ENCODE assay signal across 1 cellular context in the genomic region with DNA sequence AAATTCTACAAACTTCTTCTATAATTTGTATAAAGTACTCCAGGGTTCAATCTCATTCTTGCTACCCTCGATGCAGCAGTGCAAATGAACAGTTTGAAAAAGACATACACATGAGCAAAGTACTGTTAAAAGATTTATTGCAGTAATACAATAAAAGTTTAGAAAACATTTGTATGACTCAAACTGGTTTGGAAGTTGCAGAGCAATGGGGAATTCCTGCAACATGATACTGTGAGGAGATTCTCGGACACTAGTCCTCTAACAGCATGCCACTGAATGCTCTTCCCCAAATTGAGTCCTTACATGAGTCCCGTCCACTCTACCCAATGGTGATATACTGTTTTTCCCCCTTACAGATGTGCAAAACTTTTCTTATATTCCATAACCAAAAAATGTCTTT.
TF ChIP-seq lines count a peak whose summit lies in the region.

No MANE protein-coding gene starts in this region.

TF ChIP-seq in endothelial cell of umbilical vein, 7 proteins besides CTCF, POLR2A, EP300 and RAD21:
- no peak for TF ChIP-seq GATA2 (IDR thresholded peaks at IDR 0.05; ENCODE audit: insufficient read depth, insufficient read length, low read depth, low read length)
- no peak for TF ChIP-seq JUN (IDR thresholded peaks at IDR 0.05; ENCODE audit: borderline replicate concordance, insufficient read depth, insufficient read length, low read depth)
- TF ChIP-seq MAX (IDR thresholded peaks at IDR 0.05; ENCODE audit: insufficient read depth, insufficient read length), result no peak
- TF ChIP-seq MYC (IDR thresholded peaks at IDR 0.05; ENCODE audit: low read depth, low read length), result no peak
- TF ChIP-seq POLR2AphosphoS5 (IDR thresholded peaks at IDR 0.05; ENCODE audit: insufficient read depth, low read depth, low read length), result no peak
- TF ChIP-seq EZH2 (IDR thresholded peaks at IDR 0.05; ENCODE audit: borderline replicate concordance, low read depth, low read length, severe bottlenecking), result no peak
- no peak for TF ChIP-seq FOS (IDR thresholded peaks at IDR 0.05; ENCODE audit: borderline replicate concordance, insufficient read depth, low read length)
